Comparison of ENCODE assay signal across 8 cellular contexts in genomic region chr21:42056996-42057689, GRCh38. TPM values are rescaled to one million over a fixed set of nuclear protein-coding genes. Genes with fewer than 3 reads are reported as not detected.
DNase-seq lines count a peak whose midpoint lies in the region; ATAC-seq and TF ChIP-seq lines count a peak whose summit lies in the region.

No MANE protein-coding gene starts in this region.

- TF ChIP-seq POLR2A in testis (IDR thresholded peaks at IDR 0.05): no peak

- H3K27ac Mint-ChIP-seq in naive thymus-derived CD8-positive, alpha-beta T cell: peak overlapping the region in 8 of 10 donors; percentile 1 to 100 (median 65)

- 74 to 76% methylated on average over 17 of the region's 17 CpGs for WGBS in testis, 2 donors

- no peak overlapping the region for H3K4me3 Mint-ChIP-seq in naive thymus-derived CD8-positive, alpha-beta T cell

- peaks cover 30 to 46% (median 39%) of the 10 kb centered on the region in 4 donors for H3K4me1 Mint-ChIP-seq in naive thymus-derived CD8-positive, alpha-beta T cell

- POLR2A ChIA-PET in naive thymus-derived CD8-positive, alpha-beta T cell (lab: Charles Lee): interaction anchor here (1.9 kb wide), 1 partner anchor 8 kb away, joined by 7 read pairs; no protein-coding TSS in a partner anchor

- H3K9me3 ChIP-seq in colonic mucosa (no peaks in the 10 kb centered on the region), testis (no peaks in the 10 kb centered on the region)

- TF ChIP-seq CTCF in colonic mucosa (IDR thresholded peaks at IDR 0.05) (no peak), testis (IDR thresholded peaks at IDR 0.05) (no peak)

- intact Hi-C loops in colonic mucosa (cut with DNase I) (no loop called here), testis (cut with DNase I; ENCODE audit: low total_unique reads) (no loop called here)

- H3K27me3 ChIP-seq in colonic mucosa (no peaks in the 10 kb centered on the region), testis (no peaks in the 10 kb centered on the region)

- no peak for ATAC-seq in naive thymus-derived CD8-positive, alpha-beta T cell
- ATAC-seq in HG03139 (IDR thresholded peaks at IDR 0.05; ENCODE audit: unreplicated experiment): no peak
- no peak for ATAC-seq in HG03460 (IDR thresholded peaks at IDR 0.05; ENCODE audit: unreplicated experiment)

- H3K36me3 ChIP-seq in colonic mucosa (no peaks in the 10 kb centered on the region), testis (ENCODE audit: low read depth, missing control alignments) (no peaks in the 10 kb centered on the region)

- no peaks in the 10 kb centered on the region for H3K27me3 Mint-ChIP-seq in naive thymus-derived CD8-positive, alpha-beta T cell

- H3K4me3 ChIP-seq in colonic mucosa (no peak overlapping the region), testis (no peak overlapping the region)

- peak; percentile 93 for DNase-seq in DMS153 (lab: John Stamatoyannopoulos, UW)
- peak; percentile 98 for DNase-seq in NCI-H2029 treated with DMSO at 0.1 percent for 48 hours (lab: John Stamatoyannopoulos, UW)
- DNase-seq in colonic mucosa: peak; percentile 89
- no peak for DNase-seq in naive thymus-derived CD8-positive, alpha-beta T cell
- no peak for DNase-seq in testis
- DNase-seq in KG1 (lab: John Stamatoyannopoulos, UW): no peak

- no peaks in the 10 kb centered on the region for H3K36me3 Mint-ChIP-seq in naive thymus-derived CD8-positive, alpha-beta T cell

- peak overlapping the region in 1 of 2 donors; percentile 80 for H3K9ac ChIP-seq in colonic mucosa (ENCODE audit: low read depth in 2 of 2, low read length in 2 of 2)

- H3K27ac ChIP-seq in colonic mucosa (peak overlapping the region; percentile 78), testis (no peak overlapping the region)

- peaks cover 0 to 4% (median 0%) of the 10 kb centered on the region in 9 donors for H3K9me3 Mint-ChIP-seq in naive thymus-derived CD8-positive, alpha-beta T cell

- H3K4me1 ChIP-seq in colonic mucosa (peaks cover 11% of the 10 kb centered on the region), testis (no peaks in the 10 kb centered on the region)

RNA-seq across cellular contexts. Expression of gene UMODL1, which starts 14.0 kb away (rescaled TPM):
- total RNA-seq in colonic mucosa: under 1 TPM; 0.35 to 0.37 TPM
- 1 to 10 TPM; 2.7 to 3.1 TPM for total RNA-seq in naive thymus-derived CD8-positive, alpha-beta T cell
- polyA plus RNA-seq in naive thymus-derived CD8-positive, alpha-beta T cell: under 1 TPM; 0.03 to 0.07 (median 0.06) TPM
- 1 to 10 TPM; 1.7 to 7.8 TPM for total RNA-seq in testis
- polyA plus RNA-seq in testis (ENCODE audit: insufficient read depth, low read depth, low replicate concordance): 6.8 TPM

RNA-seq across cellular contexts. Expression of gene ZBTB21, which starts 47.0 kb away (rescaled TPM):
- total RNA-seq in colonic mucosa (10 to 100 TPM; 10.2 to 15.1 TPM), testis (10 to 100 TPM; 26.3 to 30.9 TPM)
- total RNA-seq in naive thymus-derived CD8-positive, alpha-beta T cell: 10 to 100 TPM; 29.4 to 33.3 TPM
- polyA plus RNA-seq in naive thymus-derived CD8-positive, alpha-beta T cell: 1 to 10 TPM; 4.2 to 6.3 (median 4.7) TPM
- 18.1 TPM for polyA plus RNA-seq in testis (ENCODE audit: insufficient read depth, low read depth, low replicate concordance)

Comparison
In these comparisons a context has a peak if more than half of its experiments do, and no peak if none do; other contexts are left out.
1. DNase-seq: peak in DMS153 (single experiment), NCI-H2029 treated with DMSO at 0.1 percent for 48 hours (single experiment) and colonic mucosa (single experiment); none in naive thymus-derived CD8-positive, alpha-beta T cell (0 of 10), testis (single experiment) and KG1 (single experiment).